ENCODE assay signal across 19 cellular contexts in the genomic region with DNA sequence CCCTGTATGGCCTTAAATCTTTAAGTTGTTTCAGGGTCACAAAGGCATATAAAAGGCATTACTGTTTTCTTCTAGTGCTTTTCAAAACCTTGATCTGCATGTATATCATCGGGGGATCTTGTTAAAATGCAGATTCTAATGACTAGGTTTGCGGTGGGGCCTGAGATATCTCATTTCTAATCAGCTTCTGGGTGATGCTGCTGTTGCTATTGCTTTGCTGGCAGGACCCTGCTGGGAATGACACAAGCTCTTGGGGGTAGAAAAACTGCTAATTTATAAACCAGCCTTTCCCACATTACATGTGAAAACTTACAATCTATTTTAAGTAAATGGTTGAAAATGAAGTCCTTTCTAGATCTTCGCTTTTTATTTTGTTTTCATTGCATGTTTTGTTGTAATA.
DNase-seq lines count a peak whose midpoint lies in the region; ATAC-seq and TF ChIP-seq lines count a peak whose summit lies in the region.
"Had no signal": no experiment of that assay in that cellular context is flagged by ENCODE, and none has a peak within 500 bp of the region (broad histone marks: within the 10 kb centered on the region; RNA-seq: fewer than 3 reads in every experiment).

No MANE protein-coding gene starts in this region.

- intact Hi-C loops in left ventricle myocardium superior (cut with micrococcal nuclease): no loop called here
- intact Hi-C loops in gastrocnemius medialis (cut with DNase I; ENCODE audit: low total_unique reads): no loop called here

- H3K9me3 ChIP-seq in SK-N-SH (no peaks in the 10 kb centered on the region), neuron (ENCODE audit: low read length) (no peaks in the 10 kb centered on the region), gastrocnemius medialis (no peaks in the 10 kb centered on the region)

- H3K27me3 ChIP-seq in SK-N-SH (ENCODE audit: insufficient read depth) (no peaks in the 10 kb centered on the region), neuron (ENCODE audit: insufficient read depth, low read length) (no peaks in the 10 kb centered on the region), gastrocnemius medialis (no peaks in the 10 kb centered on the region)

- H3K27ac ChIP-seq in SK-N-SH (ENCODE audit: low read depth in 2 of 2, low read length in 1 of 2): no peak overlapping the region
- H3K27ac ChIP-seq in gastrocnemius medialis: no peak overlapping the region
- H3K27ac ChIP-seq: RWPE1 had no signal

- CTCF ChIA-PET in SK-N-SH (lab: Yijun Ruan, JAX): no interaction called here

- peaks cover 2% of the 10 kb centered on the region for H3K9me3 Mint-ChIP-seq in glutamatergic neuron (ENCODE audit: unreplicated experiment)

- no peak overlapping the region for H3K4me2 ChIP-seq in SK-N-SH

- TF ChIP-seq CTCF in SK-N-SH (IDR thresholded peaks at IDR 0.05) (no peak), glutamatergic neuron (IDR thresholded peaks at IDR 0.05; ENCODE audit: partially characterized antibody, unreplicated experiment) (no peak), gastrocnemius medialis (IDR thresholded peaks at IDR 0.05 in 4 of 5, conservative IDR thresholded peaks at IDR 0.05 in 1 of 5) (no peak)

- 29% methylated on average over 3 of the region's 3 CpGs for WGBS in SK-N-SH (ENCODE audit: low lambda C conversion rate)

- no peak overlapping the region for H3K9ac ChIP-seq in SK-N-SH

- H3K4me3 ChIP-seq in SK-N-SH (ENCODE audit: low read depth in 2 of 2, low read length in 1 of 2) (no peak overlapping the region), neuron (ENCODE audit: low read length) (no peak overlapping the region), gastrocnemius medialis (no peak overlapping the region)
- H3K4me3 ChIP-seq: K562 had no signal

- TF ChIP-seq POLR2A in gastrocnemius medialis (IDR thresholded peaks at IDR 0.05): no peak

- in situ Hi-C loops in gastrocnemius medialis (cut with MboI; ENCODE audit: low sequenced_read_pairs in 4 of 4): no loop called here

- ATAC-seq in SK-N-SH treated with all-trans-retinoic acid at 6 μM for 48 hours (no peak), GM18517 (IDR thresholded peaks at IDR 0.05; ENCODE audit: unreplicated experiment) (no peak), left ventricle myocardium superior (no peak), gastrocnemius medialis (no peak)
- ATAC-seq: K562 had no signal

- no peaks in the 10 kb centered on the region for H4K20me1 ChIP-seq in SK-N-SH (ENCODE audit: insufficient read depth)

- H3K4me1 ChIP-seq in SK-N-SH (ENCODE audit: control insufficient read depth in 1 of 2, insufficient read depth in 2 of 2, low read depth in 1 of 2, low read length in 1 of 2) (no peaks in the 10 kb centered on the region), neuron (ENCODE audit: insufficient read depth, low read length) (peaks cover 23% of the 10 kb centered on the region), gastrocnemius medialis (no peaks in the 10 kb centered on the region)

- peaks cover 23% of the 10 kb centered on the region for H3K4me1 Mint-ChIP-seq in glutamatergic neuron (ENCODE audit: low read depth, unreplicated experiment)

- H3K9me2 ChIP-seq in SK-N-SH: no peaks in the 10 kb centered on the region

- peak overlapping the region; percentile 7 for H3K4me3 Mint-ChIP-seq in glutamatergic neuron (ENCODE audit: unreplicated experiment)
- H3K4me3 Mint-ChIP-seq: HFFc6 had no signal

- TF ChIP-seq EP300 in SK-N-SH (IDR thresholded peaks at IDR 0.05; ENCODE audit: borderline replicate concordance in 1 of 2, low read depth in 1 of 2, low read length in 1 of 2): no peak

- no peak overlapping the region for H2AFZ ChIP-seq in SK-N-SH (ENCODE audit: low read depth)
- peak overlapping the region; percentile 82 for H2AFZ ChIP-seq in neuron (ENCODE audit: low read depth, low read length)

- DNase-seq in SK-N-SH: no peak
- DNase-seq in glutamatergic neuron: no peak
- no peak for DNase-seq in left ventricle myocardium superior
- DNase-seq in gastrocnemius medialis: no peak
- DNase-seq: Calu3, DMS79 treated with DMSO at 0.1 percent for 48 hours, GF-D8, HFFc6, Kasumi-1, NCI-H1092 treated with DMSO at 0.1 percent for 48 hours, NCI-H1436 treated with DMSO at 0.1 percent for 48 hours, NCI-H2107, NCI-H446 treated with DMSO at 0.1 percent for 48 hours, SHP77 had no signal

- H3F3A ChIP-seq in SK-N-SH (replicated peaks; ENCODE audit: insufficient read depth): no peaks in the 10 kb centered on the region

- no peaks in the 10 kb centered on the region for H3K79me2 ChIP-seq in SK-N-SH (ENCODE audit: insufficient read depth)

- H3K27me3 Mint-ChIP-seq in glutamatergic neuron (ENCODE audit: unreplicated experiment): no peaks in the 10 kb centered on the region

- TF ChIP-seq RAD21 in SK-N-SH (IDR thresholded peaks at IDR 0.05; ENCODE audit: low read length): no peak

- H3K36me3 ChIP-seq in SK-N-SH (replicated peaks in 1 of 2; ENCODE audit: control insufficient read depth in 1 of 2, insufficient read depth in 2 of 2, low read length in 1 of 2): no peaks in the 10 kb centered on the region
- no peaks in the 10 kb centered on the region for H3K36me3 ChIP-seq in neuron (ENCODE audit: insufficient read depth, low read length)
- no peaks in the 10 kb centered on the region for H3K36me3 ChIP-seq in gastrocnemius medialis

- POLR2A ChIA-PET in SK-N-SH (lab: Yijun Ruan, JAX): no interaction called here

- no peaks in the 10 kb centered on the region for H3K36me3 Mint-ChIP-seq in glutamatergic neuron (ENCODE audit: unreplicated experiment)

- H3K27ac Mint-ChIP-seq in glutamatergic neuron (ENCODE audit: unreplicated experiment): no peak overlapping the region
- H3K27ac Mint-ChIP-seq: HFFc6 had no signal

TF ChIP-seq in SK-N-SH, 30 proteins besides CTCF, POLR2A, EP300 and RAD21:
- TF ChIP-seq GATA2 (CRISPR knock-in tag; IDR thresholded peaks at IDR 0.05): 0 out of 2 replicates have a peak, but pooled peaks have one; percentile 15
- TF ChIP-seq, protein P1, sequence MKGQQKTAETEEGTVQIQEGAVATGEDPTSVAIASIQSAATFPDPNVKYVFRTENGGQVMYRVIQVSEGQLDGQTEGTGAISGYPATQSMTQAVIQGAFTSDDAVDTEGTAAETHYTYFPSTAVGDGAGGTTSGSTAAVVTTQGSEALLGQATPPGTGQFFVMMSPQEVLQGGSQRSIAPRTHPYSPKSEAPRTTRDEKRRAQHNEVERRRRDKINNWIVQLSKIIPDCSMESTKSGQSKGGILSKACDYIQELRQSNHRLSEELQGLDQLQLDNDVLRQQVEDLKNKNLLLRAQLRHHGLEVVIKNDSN (IDR thresholded peaks at IDR 0.05; ENCODE audit: borderline replicate concordance, low read depth): no peak

TF ChIP-seq in SK-N-SH treated with all-trans-retinoic acid at 6 μM for 48 hours, 23 proteins besides CTCF, POLR2A, EP300 and RAD21 (continues in another document):
- no peak for TF ChIP-seq ZNF8 (CRISPR knock-in tag; IDR thresholded peaks at IDR 0.05)
- TF ChIP-seq ISL1 (CRISPR knock-in tag; IDR thresholded peaks at IDR 0.05): no peak
- TF ChIP-seq ZNF565 (CRISPR knock-in tag; conservative IDR thresholded peaks at IDR 0.05; ENCODE audit: low read depth): no peak
- TF ChIP-seq GLIS3 (CRISPR knock-in tag; IDR thresholded peaks at IDR 0.05): no peak
- no peak for TF ChIP-seq CSDC2 (CRISPR knock-in tag; IDR thresholded peaks at IDR 0.05)
- TF ChIP-seq, protein P2, sequence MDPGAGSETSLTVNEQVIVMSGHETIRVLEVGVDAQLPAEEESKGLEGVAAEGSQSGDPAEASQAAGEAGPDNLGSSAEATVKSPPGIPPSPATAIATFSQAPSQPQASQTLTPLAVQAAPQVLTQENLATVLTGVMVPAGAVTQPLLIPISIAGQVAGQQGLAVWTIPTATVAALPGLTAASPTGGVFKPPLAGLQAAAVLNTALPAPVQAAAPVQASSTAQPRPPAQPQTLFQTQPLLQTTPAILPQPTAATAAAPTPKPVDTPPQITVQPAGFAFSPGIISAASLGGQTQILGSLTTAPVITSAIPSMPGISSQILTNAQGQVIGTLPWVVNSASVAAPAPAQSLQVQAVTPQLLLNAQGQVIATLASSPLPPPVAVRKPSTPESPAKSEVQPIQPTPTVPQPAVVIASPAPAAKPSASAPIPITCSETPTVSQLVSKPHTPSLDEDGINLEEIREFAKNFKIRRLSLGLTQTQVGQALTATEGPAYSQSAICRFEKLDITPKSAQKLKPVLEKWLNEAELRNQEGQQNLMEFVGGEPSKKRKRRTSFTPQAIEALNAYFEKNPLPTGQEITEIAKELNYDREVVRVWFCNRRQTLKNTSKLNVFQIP (CRISPR knock-in tag; IDR thresholded peaks at IDR 0.05; ENCODE audit: borderline replicate concordance, low read depth): no peak
- TF ChIP-seq, protein P3, sequence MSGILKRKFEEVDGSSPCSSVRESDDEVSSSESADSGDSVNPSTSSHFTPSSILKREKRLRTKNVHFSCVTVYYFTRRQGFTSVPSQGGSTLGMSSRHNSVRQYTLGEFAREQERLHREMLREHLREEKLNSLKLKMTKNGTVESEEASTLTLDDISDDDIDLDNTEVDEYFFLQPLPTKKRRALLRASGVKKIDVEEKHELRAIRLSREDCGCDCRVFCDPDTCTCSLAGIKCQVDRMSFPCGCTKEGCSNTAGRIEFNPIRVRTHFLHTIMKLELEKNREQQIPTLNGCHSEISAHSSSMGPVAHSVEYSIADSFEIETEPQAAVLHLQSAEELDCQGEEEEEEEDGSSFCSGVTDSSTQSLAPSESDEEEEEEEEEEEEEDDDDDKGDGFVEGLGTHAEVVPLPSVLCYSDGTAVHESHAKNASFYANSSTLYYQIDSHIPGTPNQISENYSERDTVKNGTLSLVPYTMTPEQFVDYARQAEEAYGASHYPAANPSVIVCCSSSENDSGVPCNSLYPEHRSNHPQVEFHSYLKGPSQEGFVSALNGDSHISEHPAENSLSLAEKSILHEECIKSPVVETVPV (CRISPR knock-in tag; IDR thresholded peaks at IDR 0.05): no peak
- TF ChIP-seq ARNTL (CRISPR knock-in tag; IDR thresholded peaks at IDR 0.05; ENCODE audit: borderline replicate concordance, low read depth): no peak
- TF ChIP-seq ESRRG (CRISPR knock-in tag; IDR thresholded peaks at IDR 0.05): no peak
